1 cellular context compared by ENCODE assay signal in the genomic region with DNA sequence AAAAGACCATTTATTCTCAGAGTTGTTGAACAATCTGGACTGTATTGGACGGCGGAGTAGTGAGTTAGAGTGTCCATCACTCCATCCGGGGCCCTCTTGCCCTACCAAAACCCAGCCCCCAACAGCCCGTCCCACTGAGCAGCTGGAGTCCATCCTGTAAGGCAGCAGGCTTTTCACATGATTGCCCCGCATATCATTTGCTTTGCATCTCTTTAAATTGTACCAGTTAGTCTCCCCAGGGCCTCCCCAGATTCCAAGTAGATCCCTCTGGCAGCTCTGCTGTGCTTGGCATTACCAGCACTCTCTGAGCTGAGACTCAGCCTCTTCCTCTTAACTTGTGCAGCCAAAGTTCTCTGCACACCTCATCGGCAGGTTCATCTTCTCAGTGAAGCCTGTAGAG.
TF ChIP-seq lines count a peak whose summit lies in the region.

No MANE protein-coding gene starts in this region.

TF ChIP-seq in GM23338, 12 proteins besides CTCF, POLR2A, EP300 and RAD21 (continued from another document):
- TF ChIP-seq, protein P1, sequence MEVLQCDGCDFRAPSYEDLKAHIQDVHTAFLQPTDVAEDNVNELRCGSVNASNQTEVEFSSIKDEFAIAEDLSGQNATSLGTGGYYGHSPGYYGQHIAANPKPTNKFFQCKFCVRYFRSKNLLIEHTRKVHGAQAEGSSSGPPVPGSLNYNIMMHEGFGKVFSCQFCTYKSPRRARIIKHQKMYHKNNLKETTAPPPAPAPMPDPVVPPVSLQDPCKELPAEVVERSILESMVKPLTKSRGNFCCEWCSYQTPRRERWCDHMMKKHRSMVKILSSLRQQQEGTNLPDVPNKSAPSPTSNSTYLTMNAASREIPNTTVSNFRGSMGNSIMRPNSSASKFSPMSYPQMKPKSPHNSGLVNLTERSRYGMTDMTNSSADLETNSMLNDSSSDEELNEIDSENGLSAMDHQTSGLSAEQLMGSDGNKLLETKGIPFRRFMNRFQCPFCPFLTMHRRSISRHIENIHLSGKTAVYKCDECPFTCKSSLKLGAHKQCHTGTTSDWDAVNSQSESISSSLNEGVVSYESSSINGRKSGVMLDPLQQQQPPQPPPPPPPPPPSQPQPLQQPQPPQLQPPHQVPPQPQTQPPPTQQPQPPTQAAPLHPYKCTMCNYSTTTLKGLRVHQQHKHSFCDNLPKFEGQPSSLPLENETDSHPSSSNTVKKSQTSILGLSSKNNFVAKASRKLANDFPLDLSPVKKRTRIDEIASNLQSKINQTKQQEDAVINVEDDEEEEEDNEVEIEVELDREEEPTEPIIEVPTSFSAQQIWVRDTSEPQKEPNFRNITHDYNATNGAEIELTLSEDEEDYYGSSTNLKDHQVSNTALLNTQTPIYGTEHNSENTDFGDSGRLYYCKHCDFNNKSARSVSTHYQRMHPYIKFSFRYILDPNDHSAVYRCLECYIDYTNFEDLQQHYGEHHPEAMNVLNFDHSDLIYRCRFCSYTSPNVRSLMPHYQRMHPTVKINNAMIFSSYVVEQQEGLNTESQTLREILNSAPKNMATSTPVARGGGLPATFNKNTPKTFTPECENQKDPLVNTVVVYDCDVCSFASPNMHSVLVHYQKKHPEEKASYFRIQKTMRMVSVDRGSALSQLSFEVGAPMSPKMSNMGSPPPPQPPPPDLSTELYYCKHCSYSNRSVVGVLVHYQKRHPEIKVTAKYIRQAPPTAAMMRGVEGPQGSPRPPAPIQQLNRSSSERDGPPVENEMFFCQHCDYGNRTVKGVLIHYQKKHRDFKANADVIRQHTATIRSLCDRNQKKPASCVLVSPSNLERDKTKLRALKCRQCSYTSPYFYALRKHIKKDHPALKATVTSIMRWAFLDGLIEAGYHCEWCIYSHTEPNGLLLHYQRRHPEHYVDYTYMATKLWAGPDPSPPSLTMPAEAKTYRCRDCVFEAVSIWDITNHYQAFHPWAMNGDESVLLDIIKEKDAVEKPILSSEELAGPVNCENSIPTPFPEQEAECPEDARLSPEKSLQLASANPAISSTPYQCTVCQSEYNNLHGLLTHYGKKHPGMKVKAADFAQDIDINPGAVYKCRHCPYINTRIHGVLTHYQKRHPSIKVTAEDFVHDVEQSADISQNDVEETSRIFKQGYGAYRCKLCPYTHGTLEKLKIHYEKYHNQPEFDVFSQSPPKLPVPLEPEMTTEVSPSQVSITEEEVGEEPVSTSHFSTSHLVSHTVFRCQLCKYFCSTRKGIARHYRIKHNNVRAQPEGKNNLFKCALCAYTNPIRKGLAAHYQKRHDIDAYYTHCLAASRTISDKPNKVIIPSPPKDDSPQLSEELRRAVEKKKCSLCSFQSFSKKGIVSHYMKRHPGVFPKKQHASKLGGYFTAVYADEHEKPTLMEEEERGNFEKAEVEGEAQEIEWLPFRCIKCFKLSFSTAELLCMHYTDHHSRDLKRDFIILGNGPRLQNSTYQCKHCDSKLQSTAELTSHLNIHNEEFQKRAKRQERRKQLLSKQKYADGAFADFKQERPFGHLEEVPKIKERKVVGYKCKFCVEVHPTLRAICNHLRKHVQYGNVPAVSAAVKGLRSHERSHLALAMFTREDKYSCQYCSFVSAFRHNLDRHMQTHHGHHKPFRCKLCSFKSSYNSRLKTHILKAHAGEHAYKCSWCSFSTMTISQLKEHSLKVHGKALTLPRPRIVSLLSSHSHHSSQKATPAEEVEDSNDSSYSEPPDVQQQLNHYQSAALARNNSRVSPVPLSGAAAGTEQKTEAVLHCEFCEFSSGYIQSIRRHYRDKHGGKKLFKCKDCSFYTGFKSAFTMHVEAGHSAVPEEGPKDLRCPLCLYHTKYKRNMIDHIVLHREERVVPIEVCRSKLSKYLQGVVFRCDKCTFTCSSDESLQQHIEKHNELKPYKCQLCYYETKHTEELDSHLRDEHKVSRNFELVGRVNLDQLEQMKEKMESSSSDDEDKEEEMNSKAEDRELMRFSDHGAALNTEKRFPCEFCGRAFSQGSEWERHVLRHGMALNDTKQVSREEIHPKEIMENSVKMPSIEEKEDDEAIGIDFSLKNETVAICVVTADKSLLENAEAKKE (CRISPR knock-in tag; IDR thresholded peaks at IDR 0.05): peak; percentile 56; the same call in 1 of the 2 replicates
- no peak for TF ChIP-seq STAT1 (IDR thresholded peaks at IDR 0.05; ENCODE audit: unreplicated experiment)
- TF ChIP-seq, protein P2, sequence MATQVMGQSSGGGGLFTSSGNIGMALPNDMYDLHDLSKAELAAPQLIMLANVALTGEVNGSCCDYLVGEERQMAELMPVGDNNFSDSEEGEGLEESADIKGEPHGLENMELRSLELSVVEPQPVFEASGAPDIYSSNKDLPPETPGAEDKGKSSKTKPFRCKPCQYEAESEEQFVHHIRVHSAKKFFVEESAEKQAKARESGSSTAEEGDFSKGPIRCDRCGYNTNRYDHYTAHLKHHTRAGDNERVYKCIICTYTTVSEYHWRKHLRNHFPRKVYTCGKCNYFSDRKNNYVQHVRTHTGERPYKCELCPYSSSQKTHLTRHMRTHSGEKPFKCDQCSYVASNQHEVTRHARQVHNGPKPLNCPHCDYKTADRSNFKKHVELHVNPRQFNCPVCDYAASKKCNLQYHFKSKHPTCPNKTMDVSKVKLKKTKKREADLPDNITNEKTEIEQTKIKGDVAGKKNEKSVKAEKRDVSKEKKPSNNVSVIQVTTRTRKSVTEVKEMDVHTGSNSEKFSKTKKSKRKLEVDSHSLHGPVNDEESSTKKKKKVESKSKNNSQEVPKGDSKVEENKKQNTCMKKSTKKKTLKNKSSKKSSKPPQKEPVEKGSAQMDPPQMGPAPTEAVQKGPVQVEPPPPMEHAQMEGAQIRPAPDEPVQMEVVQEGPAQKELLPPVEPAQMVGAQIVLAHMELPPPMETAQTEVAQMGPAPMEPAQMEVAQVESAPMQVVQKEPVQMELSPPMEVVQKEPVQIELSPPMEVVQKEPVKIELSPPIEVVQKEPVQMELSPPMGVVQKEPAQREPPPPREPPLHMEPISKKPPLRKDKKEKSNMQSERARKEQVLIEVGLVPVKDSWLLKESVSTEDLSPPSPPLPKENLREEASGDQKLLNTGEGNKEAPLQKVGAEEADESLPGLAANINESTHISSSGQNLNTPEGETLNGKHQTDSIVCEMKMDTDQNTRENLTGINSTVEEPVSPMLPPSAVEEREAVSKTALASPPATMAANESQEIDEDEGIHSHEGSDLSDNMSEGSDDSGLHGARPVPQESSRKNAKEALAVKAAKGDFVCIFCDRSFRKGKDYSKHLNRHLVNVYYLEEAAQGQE (IDR thresholded peaks at IDR 0.05; ENCODE audit: unreplicated experiment): no peak
- TF ChIP-seq NANOG (IDR thresholded peaks at IDR 0.05; ENCODE audit: borderline replicate concordance): peak; percentile 3; the same call in 1 of the 2 replicates
